ENCODE assay signal across 1 cellular context in genomic region chr14:68684466-68685418, GRCh38.
TF ChIP-seq lines count a peak whose summit lies in the region.

No MANE protein-coding gene starts in this region.

TF ChIP-seq in IMR-90, 13 proteins besides CTCF, POLR2A, EP300 and RAD21 (continued from another document):
- TF ChIP-seq, protein P1, sequence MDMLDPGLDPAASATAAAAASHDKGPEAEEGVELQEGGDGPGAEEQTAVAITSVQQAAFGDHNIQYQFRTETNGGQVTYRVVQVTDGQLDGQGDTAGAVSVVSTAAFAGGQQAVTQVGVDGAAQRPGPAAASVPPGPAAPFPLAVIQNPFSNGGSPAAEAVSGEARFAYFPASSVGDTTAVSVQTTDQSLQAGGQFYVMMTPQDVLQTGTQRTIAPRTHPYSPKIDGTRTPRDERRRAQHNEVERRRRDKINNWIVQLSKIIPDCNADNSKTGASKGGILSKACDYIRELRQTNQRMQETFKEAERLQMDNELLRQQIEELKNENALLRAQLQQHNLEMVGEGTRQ (IDR thresholded peaks at IDR 0.05; ENCODE audit: low read depth, low read length) = no peak
- no peak for TF ChIP-seq NFE2L2 (IDR thresholded peaks at IDR 0.05; ENCODE audit: low read depth, low read length)
- TF ChIP-seq MAZ (IDR thresholded peaks at IDR 0.05; ENCODE audit: borderline replicate concordance, low read depth, low read length) = no peak
- no peak for TF ChIP-seq CHD1 (IDR thresholded peaks at IDR 0.05; ENCODE audit: low read depth, low read length)
